Comparison of ENCODE assay signal across 1 cellular context in genomic region chr1:170487503-170487902, GRCh38.
TF ChIP-seq lines count a peak whose summit lies in the region.

No MANE protein-coding gene starts in this region.

TF ChIP-seq in GM23338, 12 proteins besides CTCF, POLR2A, EP300 and RAD21 (continued from another document):
- TF ChIP-seq ZNF462 (CRISPR knock-in tag; IDR thresholded peaks at IDR 0.05): peak; percentile 86
- TF ChIP-seq NANOG (IDR thresholded peaks at IDR 0.05; ENCODE audit: borderline replicate concordance): peak; percentile 84; the same call in 1 of the 2 replicates
TF ChIP-seq in GM23338: peak in this region for 2.
